Comparison of ENCODE assay signal across 28 cellular contexts in genomic region chr1:32605711-32606424, GRCh38.
"Had no signal": no experiment of that assay in that cellular context is flagged by ENCODE, and none has a peak within 500 bp of the region (broad histone marks: within the 10 kb centered on the region; RNA-seq: fewer than 3 reads in every experiment).

No MANE protein-coding gene starts in this region.

- H3K79me2 ChIP-seq: parathyroid adenoma had no signal

- FAIRE-seq: islet of Langerhans, kidney, urothelium cell line had no signal

- ATAC-seq: left colon; left lung; lower lobe of right lung; naive thymus-derived CD8-positive, alpha-beta T cell; sciatic nerve; stimulated activated naive CD8-positive, alpha-beta T cell treated with anti-CD3 and anti-CD28 coated beads, Interleukin-15, Interleukin-2, amounts not matched to agents 100 U/mL and 50 U/mL, for 24 hours had no signal

- H3K27me3 ChIP-seq: left lung, neutrophil, right atrium auricular region, stomach, testis, thyroid gland, transverse colon, upper lobe of left lung had no signal

- H3K9ac ChIP-seq: parathyroid adenoma had no signal

- H3K27ac ChIP-seq: left lung, lower lobe of right lung, neutrophil, parathyroid adenoma, right atrium auricular region, skin epidermis, stomach, testis, thyroid gland, transverse colon, upper lobe of left lung had no signal

- H2AFZ ChIP-seq: parathyroid adenoma had no signal

- H3K4me1 ChIP-seq: left lung, lower lobe of right lung, parathyroid adenoma, right atrium auricular region, stomach, testis, thyroid gland, transverse colon, upper lobe of left lung had no signal

- DNase-seq: hippocampal formation; immature natural killer cell; kidney; left colon; lower lobe of right lung; mammary epithelial cell; mesenchymal stem cell; naive thymus-derived CD8-positive, alpha-beta T cell; occipital lobe; stimulated activated CD4-positive, alpha-beta T cell treated with anti-CD3 and anti-CD28 coated beads, Interleukin-12 subunit alpha, Interleukin-12 subunit beta, amount 100 ng/mL, for 4 hours; stimulated activated CD4-positive, alpha-beta T cell treated with anti-CD3 and anti-CD28 coated beads, Interleukin-15, amount 100 ng/mL, for 24 hours; stimulated activated CD4-positive, alpha-beta T cell treated with anti-CD3 and anti-CD28 coated beads, Interleukin-2, amount 100 ng/mL, for 24 hours; stimulated activated CD4-positive, alpha-beta T cell treated with anti-CD3 and anti-CD28 coated beads, Interleukin-4, amount 100 ng/mL, for 1 hour; stimulated activated naive B cell treated with anti-CD40 and anti-IgM and Interleukin-4, amounts not matched to agents 10 μg/mL and 1 μg/mL and 100 μg/mL, for 72 hours; stimulated activated naive CD8-positive, alpha-beta T cell treated with anti-CD3 and anti-CD28 coated beads, Interleukin-15, Interleukin-2, amounts not matched to agents 100 U/mL and 50 U/mL, for 24 hours; stomach; testis; thyroid gland; transverse colon had no signal

- H3K9me3 ChIP-seq: left lung, lower lobe of right lung, neutrophil, right atrium auricular region, stomach, testis, thyroid gland, transverse colon, upper lobe of left lung had no signal

- H3K4me3 ChIP-seq: left lung, lower lobe of right lung, right atrium auricular region, skin epidermis, stomach, testis, thyroid gland, transverse colon, upper lobe of left lung had no signal

- H3K36me3 ChIP-seq: neutrophil, right atrium auricular region, thyroid gland, transverse colon had no signal
